In the genomic region with DNA sequence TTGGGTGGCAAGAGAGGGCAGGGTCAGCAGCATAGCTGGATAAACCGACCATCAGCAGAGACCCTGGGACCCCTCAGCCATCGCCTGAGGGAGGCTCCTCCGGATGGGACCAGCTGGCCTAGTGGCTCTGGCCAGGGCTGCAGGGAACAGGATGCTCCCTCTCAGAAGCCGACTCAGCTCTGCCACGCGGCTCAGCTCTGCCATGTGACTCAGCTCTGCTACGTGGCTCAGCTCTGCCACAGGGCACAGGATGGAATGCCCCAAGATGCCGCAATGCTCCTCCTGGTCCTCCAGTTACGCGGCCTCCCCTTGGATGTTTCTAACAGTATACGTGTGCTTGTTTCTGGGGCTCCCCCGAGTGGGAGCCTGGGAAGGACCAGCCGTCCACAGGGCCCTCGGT, we compare ENCODE assay signal across 6 cellular contexts.
DNase-seq lines count a peak whose midpoint lies in the region; ATAC-seq and TF ChIP-seq lines count a peak whose summit lies in the region.
"Not testable (repeated sequence)": the region's sequence is repeated elsewhere in the genome, so short reads cannot be mapped to it uniquely, and the experiment has no call there.

No MANE protein-coding gene starts in this region.

- H3K9me3 Mint-ChIP-seq in activated CD4-positive, alpha-beta T cell treated with anti-CD3 and anti-CD28 coated beads, Interleukin-2, amount 10 ng/mL, durations not matched to agents 24 days and 14 days: not testable (repeated sequence)

- CTCF ChIA-PET in Panc1 (lab: Charles Lee): not testable (repeated sequence)

- not testable (repeated sequence) for H3K27me3 Mint-ChIP-seq in activated CD4-positive, alpha-beta T cell treated with anti-CD3 and anti-CD28 coated beads, Interleukin-2, amount 10 ng/mL, durations not matched to agents 24 days and 14 days

- H3K27me3 ChIP-seq in Panc1 (ENCODE audit: control insufficient read depth, insufficient read depth, low read length); left lung; psoas muscle (ENCODE audit: insufficient read depth in 3 of 3, low read length in 2 of 3); upper lobe of right lung: not testable (repeated sequence)

- not testable (repeated sequence) for BruUV-seq in Panc1 (replicated peaks; lab: Mats Ljungman, UMichigan)

- H3K4me1 Mint-ChIP-seq in activated CD4-positive, alpha-beta T cell treated with anti-CD3 and anti-CD28 coated beads, Interleukin-2, amount 10 ng/mL, durations not matched to agents 24 days and 14 days: not testable (repeated sequence)

- ATAC-seq in Panc1: peak; percentile 44; the same call in 1 of the 2 replicates
- ATAC-seq in esophagus mucosa: peak; percentile 83
- peak; percentile 51 for ATAC-seq in left lung
- ATAC-seq in psoas muscle: peak; percentile 38 to 59 (median 46)
- ATAC-seq in upper lobe of right lung: peak; percentile 57

- in situ Hi-C loops in Panc1 (cut with HindIII; ENCODE audit: low pct_unique_long_range_greater_than_20kb, low sequenced_read_pairs): not testable (repeated sequence)

- not testable (repeated sequence) for H3K27ac ChIP-seq in Panc1 (ENCODE audit: low read length); left lung; psoas muscle; upper lobe of right lung

- intact Hi-C loops in Panc1 (cut with micrococcal nuclease; ENCODE audit: unreplicated experiment); activated CD4-positive, alpha-beta T cell treated with anti-CD3 and anti-CD28 coated beads, Interleukin-2, amount 10 ng/mL, durations not matched to agents 24 days and 14 days (cut with micrococcal nuclease); left lung (cut with DNase I); psoas muscle (cut with DNase I); upper lobe of right lung (cut with DNase I): not testable (repeated sequence)

- not testable (repeated sequence) for H3K27ac Mint-ChIP-seq in activated CD4-positive, alpha-beta T cell treated with anti-CD3 and anti-CD28 coated beads, Interleukin-2, amount 10 ng/mL, durations not matched to agents 24 days and 14 days

- not testable (repeated sequence) for TF ChIP-seq CTCF in Panc1 (IDR thresholded peaks at IDR 0.05); left lung (IDR thresholded peaks at IDR 0.05); psoas muscle (IDR thresholded peaks at IDR 0.05); upper lobe of right lung (IDR thresholded peaks at IDR 0.05)

- not testable (repeated sequence) for H3K4me3 ChIP-seq in Panc1 (ENCODE audit: low read depth in 2 of 2, low read length in 2 of 2); left lung; psoas muscle; upper lobe of right lung

- not testable (repeated sequence) for H3K36me3 ChIP-seq in Panc1 (ENCODE audit: control insufficient read depth, insufficient read depth, low read length); left lung; psoas muscle (ENCODE audit: insufficient read depth in 1 of 2, low read depth in 1 of 2); upper lobe of right lung

- WGBS in psoas muscle, 3 donors: 93 to 94% methylated on average over 2 to 3 of the region's 14 CpGs; no CpG with 5 or more reads in 1 of the 3 donors

- not testable (repeated sequence) for H3K4me3 Mint-ChIP-seq in activated CD4-positive, alpha-beta T cell treated with anti-CD3 and anti-CD28 coated beads, Interleukin-2, amount 10 ng/mL, durations not matched to agents 24 days and 14 days

- not testable (repeated sequence) for DNase-seq in Panc1 (ENCODE audit: low read depth, low spot score); psoas muscle; upper lobe of right lung
- DNase-seq in activated CD4-positive, alpha-beta T cell treated with anti-CD3 and anti-CD28 coated beads, Interleukin-2, amount 10 ng/mL, durations not matched to agents 24 days and 14 days: peak; percentile 15
- DNase-seq in left lung: peak in 1 of 2 donors; percentile 3

- not testable (repeated sequence) for H3K4me1 ChIP-seq in Panc1 (ENCODE audit: control insufficient read depth, insufficient read depth, low read length); left lung; psoas muscle; upper lobe of right lung

- POLR2A ChIA-PET in Panc1 (lab: Charles Lee): not testable (repeated sequence)

- not testable (repeated sequence) for H3K36me3 Mint-ChIP-seq in activated CD4-positive, alpha-beta T cell treated with anti-CD3 and anti-CD28 coated beads, Interleukin-2, amount 10 ng/mL, durations not matched to agents 24 days and 14 days (ENCODE audit: low read depth)

- H3K9me3 ChIP-seq in Panc1 (ENCODE audit: control insufficient read depth, insufficient read depth, low read depth, low read length); left lung; psoas muscle; upper lobe of right lung: not testable (repeated sequence)
